Comparison of ENCODE assay signal across 9 cellular contexts in the genomic region with DNA sequence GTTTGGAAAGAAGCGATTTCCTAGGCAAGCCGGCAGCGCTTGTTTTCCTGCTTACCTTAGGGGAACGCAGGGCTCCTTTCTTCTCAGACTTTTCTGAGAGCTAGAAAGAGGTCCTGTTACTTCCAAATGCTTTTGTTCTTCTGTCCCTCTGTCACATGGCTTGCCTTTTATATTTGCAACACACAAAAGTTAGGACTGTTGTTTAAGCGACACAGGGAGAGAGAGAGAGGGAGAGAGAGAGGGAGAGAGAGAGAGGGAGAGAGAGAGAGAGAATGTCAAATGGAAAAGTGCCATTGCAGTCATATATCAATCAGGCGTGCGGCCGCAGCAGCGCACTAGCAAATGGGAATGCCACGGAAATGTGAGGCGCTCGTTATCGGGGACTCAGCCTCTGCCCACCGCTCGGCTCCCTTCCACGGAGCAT. TPM values are rescaled to one million over a fixed set of nuclear protein-coding genes. Genes with fewer than 3 reads are reported as not detected.
DNase-seq lines count a peak whose midpoint lies in the region; ATAC-seq and TF ChIP-seq lines count a peak whose summit lies in the region.
"Had no signal": no experiment of that assay in that cellular context is flagged by ENCODE, and none has a peak within 500 bp of the region (broad histone marks: within the 10 kb centered on the region; RNA-seq: fewer than 3 reads in every experiment).

A gene with protein sequence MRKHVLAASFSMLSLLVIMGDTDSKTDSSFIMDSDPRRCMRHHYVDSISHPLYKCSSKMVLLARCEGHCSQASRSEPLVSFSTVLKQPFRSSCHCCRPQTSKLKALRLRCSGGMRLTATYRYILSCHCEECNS (minus strand): TSS at position 142 of the 424 bp plus-strand sequence. CDS start 14,745 bp downstream, outside the sequence.

- H3K79me2 ChIP-seq in fibroblast of lung (ENCODE audit: control insufficient read depth, insufficient read depth, low read length) = no peaks in the 10 kb centered on the region

- peaks cover 16% of the 10 kb centered on the region for H3K27me3 ChIP-seq in NT2/D1 (ENCODE audit: insufficient read depth, insufficient read length)
- H3K27me3 ChIP-seq in fibroblast of lung (ENCODE audit: control insufficient read depth, insufficient read depth, low read length) = no peaks in the 10 kb centered on the region

- H4K20me1 ChIP-seq in fibroblast of lung (ENCODE audit: control insufficient read depth, extremely low read depth, insufficient read depth, low read length) = no peaks in the 10 kb centered on the region

- no peaks in the 10 kb centered on the region for H3K36me3 ChIP-seq in NT2/D1 (ENCODE audit: insufficient read depth, insufficient read length, low read length)
- H3K36me3 ChIP-seq in fibroblast of lung (ENCODE audit: control insufficient read depth, insufficient read depth, low read length) = no peaks in the 10 kb centered on the region

- peak within 1 kb of the TSS; percentile 14 for H3K27ac ChIP-seq in fibroblast of lung (ENCODE audit: insufficient read depth, low read length)

- no peaks in the 10 kb centered on the region for H3K4me1 ChIP-seq in NT2/D1 (ENCODE audit: insufficient read depth, insufficient read length)
- H3K4me1 ChIP-seq in fibroblast of lung (ENCODE audit: control insufficient read depth, extremely low read depth, insufficient read depth, low read length) = no peaks in the 10 kb centered on the region

- no peak for ATAC-seq in HG03439 (IDR thresholded peaks at IDR 0.05; ENCODE audit: unreplicated experiment)
- no peak for ATAC-seq in HG03139 (IDR thresholded peaks at IDR 0.05; ENCODE audit: unreplicated experiment)
- no peak for ATAC-seq in HG03469 (IDR thresholded peaks at IDR 0.05; ENCODE audit: unreplicated experiment)

- DNase-seq in C1 segment of cervical spinal cord (lab: John Stamatoyannopoulos, UW) (peak in 8 of 14 donors; percentile 0 to 55 (median 14)), NT2/D1 (ENCODE audit: low read depth, low spot score) (no peak), fibroblast of lung (ENCODE audit: low read depth in 2 of 2) (peak; percentile 13 to 28), nucleus accumbens (lab: John Stamatoyannopoulos, UW) (peak in 34 of 56 donors; percentile 3 to 56 (median 16)), NCI-H1417 treated with DMSO at 0.1 percent for 48 hours (lab: John Stamatoyannopoulos, UW) (no peak)
- DNase-seq: NCI-H146 had no signal

- H3K9me3 ChIP-seq in NT2/D1 (ENCODE audit: insufficient read depth, low read length) (no peaks in the 10 kb centered on the region), fibroblast of lung (ENCODE audit: control insufficient read depth, insufficient read depth, low read depth, low read length) (no peaks in the 10 kb centered on the region)

- H3K9ac ChIP-seq in NT2/D1 (ENCODE audit: insufficient read length, low read depth) = peak within 1 kb of the TSS; percentile 42
- no peak within 1 kb of the TSS for H3K9ac ChIP-seq in fibroblast of lung (ENCODE audit: insufficient read depth, low read length)

- no peak for TF ChIP-seq CTCF in fibroblast of lung (conservative IDR thresholded peaks at IDR 0.05 in 1 of 2, IDR thresholded peaks at IDR 0.05 in 1 of 2; ENCODE audit: low read depth in 1 of 2, low read length in 2 of 2)

- peak within 1 kb of the TSS; percentile 15 for H3K4me3 ChIP-seq in NT2/D1 (ENCODE audit: insufficient read length, low read depth)
- H3K4me3 ChIP-seq in fibroblast of lung (replicated peaks in 1 of 4; ENCODE audit: control extremely low read depth in 1 of 4, insufficient read depth in 1 of 4, low read depth in 3 of 4, low read length in 4 of 4) = peak within 1 kb of the TSS; percentile 43 to 65 (median 54)

- H2AFZ ChIP-seq in fibroblast of lung (ENCODE audit: low read length) = peak within 1 kb of the TSS; percentile 26

- H3K4me2 ChIP-seq in fibroblast of lung (ENCODE audit: extremely low read depth, insufficient read depth, low read length) = peak within 1 kb of the TSS; percentile 82

RNA-seq across cellular contexts. Expression of the gene that starts here (rescaled TPM):
- 1.3 and 5.3 TPM in 2 replicates for total RNA-seq in fibroblast of lung
- 0.79 and 1.6 TPM in 2 replicates for polyA plus RNA-seq in fibroblast of lung
- polyA plus RNA-seq in fibroblast of lung (2012) = 0.58 and 0.91 TPM in 2 replicates
- polyA minus RNA-seq in fibroblast of lung (ENCODE audit: low replicate concordance) = 1.1 and 1.9 TPM in 2 replicates

Comparison
In these comparisons a context has a peak if more than half of its experiments do, and no peak if none do; other contexts are left out.
1. DNase-seq: peak in C1 segment of cervical spinal cord (8 of 14), fibroblast of lung (2 of 2) and nucleus accumbens (34 of 56); none in NT2/D1 (single experiment) and NCI-H1417 treated with DMSO at 0.1 percent for 48 hours (single experiment).